8 cellular contexts compared by ENCODE assay signal in the genomic region with DNA sequence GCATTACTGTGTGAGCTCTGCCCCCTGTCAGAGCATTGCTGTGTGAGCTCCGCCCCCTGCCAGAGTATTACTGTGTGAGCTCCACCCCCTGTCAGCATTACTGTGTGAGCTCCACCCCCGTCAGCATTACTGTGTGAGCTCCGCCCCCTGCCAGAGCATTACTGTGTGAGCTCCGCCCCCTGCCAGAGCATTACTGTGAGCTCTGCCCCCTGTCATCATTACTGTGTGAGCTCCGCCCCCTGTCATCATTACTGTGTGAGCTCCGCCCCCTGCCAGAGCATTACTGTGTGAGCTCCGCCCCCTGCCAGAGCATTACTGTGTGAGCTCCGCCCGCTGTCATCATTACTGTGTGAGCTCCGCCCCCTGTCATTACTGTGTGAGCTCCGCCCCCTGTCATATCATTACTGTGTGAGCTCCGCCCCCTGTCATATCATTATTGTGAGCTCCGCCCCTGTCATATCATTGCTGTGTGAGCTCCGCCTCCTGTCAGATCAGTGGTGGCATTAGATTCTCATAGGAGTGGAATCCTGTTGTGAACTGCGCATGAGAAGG. TPM values are rescaled to one million over a fixed set of nuclear protein-coding genes. Genes with fewer than 3 reads are reported as not detected.
DNase-seq lines count a peak whose midpoint lies in the region; FAIRE-seq and TF ChIP-seq lines count a peak whose summit lies in the region.
"Not testable (repeated sequence)": the region's sequence is repeated elsewhere in the genome, so short reads cannot be mapped to it uniquely, and the experiment has no call there.

No MANE protein-coding gene starts in this region.

- TF ChIP-seq CTCF in bronchial epithelial cell (IDR thresholded peaks at IDR 0.05; ENCODE audit: insufficient read depth, low read length, severe bottlenecking) = not testable (repeated sequence)

- not testable (repeated sequence) for H3K4me3 ChIP-seq in MG63; bronchial epithelial cell (ENCODE audit: low read depth, low read length); thymus (ENCODE audit: low read length)

- not testable (repeated sequence) for H3K9me3 ChIP-seq in MG63; thymus (ENCODE audit: control insufficient read depth)

- 93% methylated on average over 15 of the region's 15 CpGs for WGBS in thymus

- H3K27ac ChIP-seq in thymus (ENCODE audit: low read depth) = peak overlapping the region; percentile 31

- peak; percentile 62 for DNase-seq in D341Med (ENCODE audit: low spot score)
- peak; percentile 60 for DNase-seq in MG63
- peak in 4 of 5 experiments; percentile 17 to 70 (median 34) for DNase-seq in T-helper 2 cell
- peak; percentile 35 for DNase-seq in activated T-cell treated with anti-CD3 and anti-CD28 coated beads for 4 hours
- peak; percentile 40 for DNase-seq in bronchial epithelial cell (ENCODE audit: low read depth)
- DNase-seq in kidney tubule cell (ENCODE audit: low spot score) = peak; percentile 17
- DNase-seq in stimulated activated CD4-positive, alpha-beta T cell treated with anti-CD3 and anti-CD28 coated beads, Interleukin-12 subunit alpha, Interleukin-12 subunit beta, amount 100 ng/mL, for 24 hours (ENCODE audit: low read depth in 2 of 2) = peak; percentile 21 to 49

- peaks cover 34% of the 10 kb centered on the region for H3K36me3 ChIP-seq in MG63
- not testable (repeated sequence) for H3K36me3 ChIP-seq in bronchial epithelial cell (ENCODE audit: control insufficient read depth, insufficient read depth, low read length)
- peaks cover 28% of the 10 kb centered on the region for H3K36me3 ChIP-seq in thymus (ENCODE audit: control insufficient read depth, insufficient read depth)

- H3K4me1 ChIP-seq in thymus (ENCODE audit: control insufficient read depth, insufficient read depth, low read length) = not testable (repeated sequence)

- not testable (repeated sequence) for H3K27me3 ChIP-seq in MG63; bronchial epithelial cell (ENCODE audit: control insufficient read depth, insufficient read depth, low read length); thymus (ENCODE audit: control insufficient read depth, insufficient read depth)

- not testable (repeated sequence) for FAIRE-seq in bronchial epithelial cell (lab: Jason Lieb, UNC)

RNA-seq across cellular contexts. Expression of gene MUC20, which starts 33.5 kb away (rescaled TPM):
- total RNA-seq in MG63 (2014; rRNA removed; shearing (Covaris generic); ENCODE audit: low replicate concordance) = not detected in 2 replicates
- total RNA-seq in bronchial epithelial cell = 1.6 and 6.8 TPM in 2 replicates
- polyA plus RNA-seq in thymus = 5.7 TPM
